In the genomic region with DNA sequence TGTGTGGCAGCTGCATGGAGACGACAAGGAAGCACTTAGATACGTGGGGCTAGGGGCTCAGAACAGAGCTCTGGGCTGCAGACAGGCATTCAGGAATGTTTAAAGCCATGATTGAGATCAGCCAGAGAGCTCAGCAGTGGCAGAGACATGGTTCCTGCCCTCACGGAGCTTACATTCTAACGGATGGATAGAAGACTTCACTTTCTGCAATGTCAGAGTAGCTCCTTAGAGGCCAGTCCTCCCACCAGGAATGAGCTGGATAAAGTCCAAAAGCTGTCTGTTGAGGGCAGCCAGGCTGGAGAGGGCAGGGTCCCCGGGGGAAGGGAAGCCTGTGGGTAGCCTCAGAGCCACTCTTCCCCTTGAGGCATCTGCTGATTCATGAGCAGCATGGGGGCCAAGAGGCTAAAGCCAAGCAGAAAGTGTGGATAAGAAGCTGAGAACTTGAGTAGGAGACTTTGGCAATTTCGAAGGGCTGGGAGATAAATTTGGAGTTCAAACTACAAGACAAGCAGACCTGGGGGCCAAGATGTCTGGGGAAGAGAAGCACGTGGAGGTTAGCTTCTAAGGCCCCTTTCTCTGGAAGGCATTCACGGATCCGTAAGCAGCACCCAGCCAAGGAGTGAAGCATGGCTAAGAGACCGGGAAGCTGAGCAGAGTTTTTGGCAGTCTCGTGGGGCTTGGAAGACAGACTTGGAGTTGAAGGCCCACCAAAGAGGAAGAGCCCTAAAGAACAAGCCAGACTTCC, we compare ENCODE assay signal across 1 cellular context.
TF ChIP-seq lines count a peak whose summit lies in the region.

No MANE protein-coding gene starts in this region.

TF ChIP-seq in GM23338, 12 proteins besides CTCF, POLR2A, EP300 and RAD21 (continued from another document):
- TF ChIP-seq ZNF462 (CRISPR knock-in tag; IDR thresholded peaks at IDR 0.05) (no peak), REST (IDR thresholded peaks at IDR 0.05; ENCODE audit: unreplicated experiment) (no peak), JUNB (IDR thresholded peaks at IDR 0.05; ENCODE audit: unreplicated experiment) (no peak)
TF ChIP-seq in GM23338: peak in this region for 0.
